Comparison of ENCODE assay signal across 23 cellular contexts in the genomic region with DNA sequence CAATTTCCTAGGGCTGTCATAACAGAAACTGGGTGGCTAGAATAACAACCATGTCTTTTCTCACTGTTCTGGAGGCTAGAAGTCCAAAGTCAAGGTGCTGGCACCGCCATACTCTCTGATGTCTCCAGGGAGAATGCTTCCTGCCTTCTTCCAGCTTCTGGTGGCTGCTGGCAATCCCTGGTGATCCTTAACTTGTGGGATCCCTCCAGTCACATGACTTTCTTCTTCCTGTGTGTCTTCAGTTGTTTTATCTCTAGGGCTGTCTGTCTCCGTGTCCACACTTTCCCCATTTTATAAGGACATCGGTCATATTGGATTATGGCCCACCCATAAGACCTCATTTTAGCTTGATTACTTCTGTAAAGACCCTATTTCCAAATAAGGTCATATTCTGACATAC. TPM values are rescaled to one million over a fixed set of nuclear protein-coding genes. Genes with fewer than 3 reads are reported as not detected.
DNase-seq lines count a peak whose midpoint lies in the region; ATAC-seq, FAIRE-seq and TF ChIP-seq lines count a peak whose summit lies in the region.
"Had no signal": no experiment of that assay in that cellular context is flagged by ENCODE, and none has a peak within 500 bp of the region (broad histone marks: within the 10 kb centered on the region; RNA-seq: fewer than 3 reads in every experiment).

No MANE protein-coding gene starts in this region.

- H3K4me2 ChIP-seq in H1 (ENCODE audit: insufficient read depth in 1 of 2, low read depth in 2 of 2, low read length in 2 of 2) = no peak overlapping the region
- H3K4me2 ChIP-seq: A549; BLaER1 treated with 17β-estradiol and CSF1 and Interleukin-3, amounts not matched to agents 10 nM and 100 nM had no signal

- no peak overlapping the region for H2BK5ac ChIP-seq in H1 (ENCODE audit: low read depth, low read length)

- peak; percentile 69 for FAIRE-seq in GM12892 (lab: Jason Lieb, UNC)
- FAIRE-seq in H1 (lab: Jason Lieb, UNC) = no peak
- FAIRE-seq: A549, G401.6, GM18507 had no signal

- H3K27me3 ChIP-seq in H1 (replicated peaks in 1 of 4; ENCODE audit: control insufficient read depth in 3 of 4, extremely low read depth in 1 of 4, insufficient read depth in 3 of 4, low read length in 3 of 4) = peaks cover 1 to 26% (median 13%) of the 10 kb centered on the region in 4 experiments
- H3K27me3 ChIP-seq in tibial nerve = no peaks in the 10 kb centered on the region
- H3K27me3 ChIP-seq: BLaER1 treated with 17β-estradiol and CSF1 and Interleukin-3, amounts not matched to agents 10 nM and 100 nM had no signal

- 96% methylated on average over 3 of the region's 3 CpGs; no CpG with 5 or more reads in 1 of the 2 experiments for WGBS in H1 (ENCODE audit: extremely low coverage in 1 of 2, insufficient coverage in 1 of 2, insufficient read length in 1 of 2, insufficient replicate concordance in 2 of 2, low coverage in 1 of 2, low lambda C conversion rate in 2 of 2, missing lambda C conversion rate in 1 of 2), 2 experiments
- whole genome bisulfite sequencing in tibial nerve, 2 donors = 73 to 82% methylated on average over 3 of the region's 3 CpGs

- no peak overlapping the region for H4K5ac ChIP-seq in H1 (ENCODE audit: insufficient read length, low read depth, low read length)

- H4K91ac ChIP-seq in H1 (replicated peaks; ENCODE audit: insufficient read length, low read length) = no peak overlapping the region

- no peak overlapping the region for H3K23ac ChIP-seq in H1 (ENCODE audit: insufficient read length)

- no peak overlapping the region for H2BK15ac ChIP-seq in H1 (ENCODE audit: low read length)

- H4K20me1 ChIP-seq in H1 (replicated peaks in 1 of 2; ENCODE audit: control insufficient read depth in 1 of 2, insufficient read depth in 2 of 2, low read length in 2 of 2) = no peaks in the 10 kb centered on the region
- H4K20me1 ChIP-seq: BLaER1 treated with 17β-estradiol and CSF1 and Interleukin-3, amounts not matched to agents 10 nM and 100 nM had no signal

- H3K27ac ChIP-seq in H1 (ENCODE audit: low read depth, low read length) = no peak overlapping the region
- H3K27ac ChIP-seq in tibial nerve = no peak overlapping the region
- H3K27ac ChIP-seq: A549; BLaER1 treated with 17β-estradiol and CSF1 and Interleukin-3, amounts not matched to agents 10 nM and 100 nM; GM23248 had no signal

- no peaks in the 10 kb centered on the region for H3K79me2 ChIP-seq in H1 (ENCODE audit: control insufficient read depth in 1 of 2, insufficient read depth in 2 of 2, low read length in 2 of 2)

- H3K36me3 Mint-ChIP-seq in T-helper 17 cell (ENCODE audit: low read depth) = peaks cover 5% of the 10 kb centered on the region
- H3K36me3 Mint-ChIP-seq: CD4-positive, alpha-beta memory T cell had no signal

- no peak for TF ChIP-seq EP300 in H1 (IDR thresholded peaks at IDR 0.05; ENCODE audit: borderline replicate concordance in 1 of 2, low read depth in 2 of 2, low read length in 2 of 2)
- TF ChIP-seq EP300 in tibial nerve (IDR thresholded peaks at IDR 0.05) = no peak

- H3K9me3 ChIP-seq in T-helper 17 cell (ENCODE audit: control insufficient read depth, low read length, poor library complexity, severe bottlenecking) (no peaks in the 10 kb centered on the region), H1 (ENCODE audit: insufficient read depth in 2 of 2, low read depth in 1 of 2, low read length in 1 of 2) (0 out of 4 replicates have a peak, but pooled peaks cover 0 to 2% of the 10 kb centered on the region in 2 experiments), tibial nerve (peaks cover 0 to 3% (median 0%) of the 10 kb centered on the region in 4 donors)
- H3K9me3 ChIP-seq: A549, BE2C had no signal

- no peak overlapping the region for H3K56ac ChIP-seq in H1 (replicated peaks; ENCODE audit: insufficient read length, low read depth, low read length)

- 0 out of 2 replicates have a peak overlapping the region, but pooled peaks have one; percentile 7 for H2BK20ac ChIP-seq in H1 (ENCODE audit: low read length)

- no peak overlapping the region for H3K4me3 ChIP-seq in H1 (ENCODE audit: extremely low read depth in 1 of 4, insufficient read depth in 2 of 4, low read depth in 3 of 4, low read length in 4 of 4)
- no peak overlapping the region for H3K4me3 ChIP-seq in tibial nerve
- H3K4me3 ChIP-seq: A549; BLaER1 treated with 17β-estradiol and CSF1 and Interleukin-3, amounts not matched to agents 10 nM and 100 nM; GM23248 had no signal

- no peaks in the 10 kb centered on the region for H3K79me1 ChIP-seq in H1 (ENCODE audit: low read depth, low read length)

- TF ChIP-seq CTCF in H1 (IDR thresholded peaks at IDR 0.05; ENCODE audit: control extremely low read depth in 1 of 3, insufficient read depth in 1 of 3, low read depth in 1 of 3, low read length in 3 of 3) (no peak), tibial nerve (IDR thresholded peaks at IDR 0.05) (no peak)

- H3K18ac ChIP-seq in H1 (ENCODE audit: extremely low read depth, low read length) = no peak overlapping the region

- H2BK12ac ChIP-seq in H1 (ENCODE audit: low read depth, low read length) = 0 out of 2 replicates have a peak overlapping the region, but pooled peaks have one; percentile 68

- no peak overlapping the region for H3K14ac ChIP-seq in H1 (ENCODE audit: insufficient read length)

- CTCF ChIA-PET in H1 (lab: Charles Lee; ENCODE audit: partially characterized antibody) = interaction anchor here (0.7 to 1.8 kb wide), 6 partner anchors 12 to 360 kb away, joined by 3 to 7 read pairs (median 3); no protein-coding TSS in a partner anchor

- H3K27ac Mint-ChIP-seq in T-helper 17 cell = no peak overlapping the region
- H3K27ac Mint-ChIP-seq: CD4-positive, alpha-beta memory T cell; H9 had no signal

- H3K4me1 ChIP-seq in H1 (replicated peaks in 1 of 4; ENCODE audit: control insufficient read depth in 3 of 4, insufficient read depth in 4 of 4, low read length in 3 of 4) (peaks cover 4 to 12% (median 7%) of the 10 kb centered on the region in 4 experiments; a peak in 5 of 7 replicates), tibial nerve (peaks cover 0 to 12% (median 3%) of the 10 kb centered on the region in 4 donors)
- H3K4me1 ChIP-seq: A549, BE2C had no signal

- no peak overlapping the region for H4K8ac ChIP-seq in H1 (ENCODE audit: extremely low read depth, insufficient read depth, low read length)

- no peak overlapping the region for H2AK5ac ChIP-seq in H1 (ENCODE audit: low read depth, low read length)

- no peak overlapping the region for H3K9ac ChIP-seq in H1 (replicated peaks in 1 of 4; ENCODE audit: extremely low read depth in 1 of 4, low read depth in 3 of 4, low read length in 3 of 4)
- H3K9ac ChIP-seq: BLaER1 treated with 17β-estradiol and CSF1 and Interleukin-3, amounts not matched to agents 10 nM and 100 nM; GM23248 had no signal

- DNase-seq in GM12892 (ENCODE audit: insufficient read length) (no peak), T-helper 17 cell (no peak), H1 (ENCODE audit: low read depth in 1 of 2, low spot score in 2 of 2) (no peak), C1 segment of cervical spinal cord (lab: John Stamatoyannopoulos, UW) (no peak), tibial nerve (ENCODE audit: low spot score in 2 of 2) (no peak)
- DNase-seq: 8988T; ACHN; AML-193; BE2C; Calu3; CD4-positive, alpha-beta memory T cell; COR-L47; DMS53; DMS79 treated with DMSO at 0.1 percent for 48 hours; GM23248; H9 had no signal

- H3K27me3 Mint-ChIP-seq in T-helper 17 cell = peaks cover 35% of the 10 kb centered on the region

- peak overlapping the region; percentile 33 for H3K4me3 Mint-ChIP-seq in T-helper 17 cell
- H3K4me3 Mint-ChIP-seq: CD4-positive, alpha-beta memory T cell; H9 had no signal

- no peak for TF ChIP-seq POLR2A in GM12892 (IDR thresholded peaks at IDR 0.05; ENCODE audit: low read depth, low read length)
- no peak for TF ChIP-seq POLR2A in H1 (IDR thresholded peaks at IDR 0.05; ENCODE audit: control extremely low read depth in 1 of 2, low read depth in 2 of 2, low read length in 2 of 2)
- TF ChIP-seq POLR2A in tibial nerve (IDR thresholded peaks at IDR 0.05) = no peak

- TF ChIP-seq RAD21 in H1 (IDR thresholded peaks at IDR 0.05 in 1 of 2, conservative IDR thresholded peaks at IDR 0.05 in 1 of 2; ENCODE audit: low read depth in 2 of 2, low read length in 2 of 2) = no peak

- no peaks in the 10 kb centered on the region for H3K23me2 ChIP-seq in H1 (ENCODE audit: low read depth, low read length)

- no peak overlapping the region for H3K4ac ChIP-seq in H1 (replicated peaks; ENCODE audit: insufficient read length, low read depth, low read length)

- H2AFZ ChIP-seq in H1 (ENCODE audit: low read length) = no peak overlapping the region
- H2AFZ ChIP-seq: GM23248 had no signal

- H3K4me1 Mint-ChIP-seq in T-helper 17 cell = peaks cover 2% of the 10 kb centered on the region
- H3K4me1 Mint-ChIP-seq: CD4-positive, alpha-beta memory T cell had no signal

- H3K36me3 ChIP-seq in H1 (ENCODE audit: control insufficient read depth in 2 of 4, insufficient read depth in 4 of 4, low read length in 3 of 4) (no peaks in the 10 kb centered on the region), tibial nerve (no peaks in the 10 kb centered on the region)
- H3K36me3 ChIP-seq: BE2C; BLaER1 treated with 17β-estradiol and CSF1 and Interleukin-3, amounts not matched to agents 10 nM and 100 nM had no signal

- POLR2A ChIA-PET in H1 (lab: Charles Lee; ENCODE audit: partially characterized antibody) = interaction anchor here (0.7 to 1.6 kb wide), 3 partner anchors 10 to 31 kb away, joined by 3 to 4 read pairs (median 3); no protein-coding TSS in a partner anchor

- no peak overlapping the region for H2BK120ac ChIP-seq in H1 (replicated peaks; ENCODE audit: low read depth, low read length)

- no peak for ATAC-seq in T-helper 17 cell
- ATAC-seq in HG03520 (IDR thresholded peaks at IDR 0.05; ENCODE audit: unreplicated experiment) = no peak
- ATAC-seq: A549, HCT116 had no signal

RNA-seq across cellular contexts. Expression of a gene that starts 6.0 kb away (rescaled TPM):
- polyA plus RNA-seq in GM12892 (2012; ENCODE audit: missing spikeins) = 14.7 TPM
- 1 to 10 TPM; 5.1 to 8.0 TPM for total RNA-seq in T-helper 17 cell
- not detected in 2 replicates for total RNA-seq in H1 (2021; fragmentation: NEBNext Ultra II Directional; extraction: Animal tissue kit (Norgen Biotek cat#: 25700))
- 0.02 TPM in 1 of 2 replicates, not detected in the other for polyA plus RNA-seq in H1 (2011; rRNA removed)
- polyA plus RNA-seq in H1 (2011; cell fraction: cytosol; rRNA removed) = not detected
- polyA plus RNA-seq in H1 (2011; cell fraction: nucleus; rRNA removed) = 0.14 TPM
- not detected in 4 replicates for polyA plus RNA-seq in H1 (2012, experiment 1 of 2)
- not detected for polyA plus RNA-seq in H1 (2012, experiment 2 of 2)
- polyA plus RNA-seq in H1 (2013, experiment 1 of 2) = 0.02 TPM
- polyA plus RNA-seq in H1 (2013, experiment 2 of 2) = not detected
- not detected in 2 replicates for polyA minus RNA-seq in H1 (2011; rRNA and poly(A)+ RNA removed)
- polyA minus RNA-seq in H1 (2011; cell fraction: cytosol; rRNA and poly(A)+ RNA removed) = not detected
- polyA minus RNA-seq in H1 (2011; cell fraction: nucleus; rRNA and poly(A)+ RNA removed) = not detected
- 10 to 100 TPM in 2 of 4 donors, 1 to 10 TPM in 2; 5.7 to 14.3 (median 10.8) TPM for total RNA-seq in tibial nerve
- total RNA-seq: Calu3, H4, H9 had no signal
- polyA plus RNA-seq: A549 had no signal

RNA-seq across cellular contexts. Expression of a gene that starts 46.7 kb away (rescaled TPM):
- polyA plus RNA-seq in GM12892 (2012; ENCODE audit: missing spikeins) = 30.6 TPM
- total RNA-seq in T-helper 17 cell (10 to 100 TPM; 31.7 to 37.1 TPM), tibial nerve (10 to 100 TPM; 14.2 to 71.4 (median 17.2) TPM)
- total RNA-seq in H1 (2021; fragmentation: NEBNext Ultra II Directional; extraction: Animal tissue kit (Norgen Biotek cat#: 25700)) = not detected in 2 replicates
- 0.20 TPM in 1 of 2 replicates, not detected in the other for polyA plus RNA-seq in H1 (2011; rRNA removed)
- 0.10 TPM for polyA plus RNA-seq in H1 (2011; cell fraction: cytosol; rRNA removed)
- polyA plus RNA-seq in H1 (2011; cell fraction: nucleus; rRNA removed) = 0.09 TPM
- polyA plus RNA-seq in H1 (2012, experiment 1 of 2) = not detected in 4 replicates
- not detected for polyA plus RNA-seq in H1 (2012, experiment 2 of 2)
- polyA plus RNA-seq in H1 (2013, experiment 1 of 2) = 0.08 TPM
- not detected for polyA plus RNA-seq in H1 (2013, experiment 2 of 2)
- not detected in 2 replicates for polyA minus RNA-seq in H1 (2011; rRNA and poly(A)+ RNA removed)
- not detected for polyA minus RNA-seq in H1 (2011; cell fraction: cytosol; rRNA and poly(A)+ RNA removed)
- not detected for polyA minus RNA-seq in H1 (2011; cell fraction: nucleus; rRNA and poly(A)+ RNA removed)
- total RNA-seq: Calu3, GM23248, H4, H9 had no signal
- polyA plus RNA-seq: A549, GM23248 had no signal

Comparison
In these comparisons a context has a peak if more than half of its experiments do, and no peak if none do; other contexts are left out.
1. RNA of a gene that starts 46.7 kb away (total RNA-seq): 31.7 to 37.1 TPM in T-helper 17 cell and 14.2 to 71.4 TPM in tibial nerve; not detected in H1; every median in the first group is over 10 times any median in the second.